In the genomic region with DNA sequence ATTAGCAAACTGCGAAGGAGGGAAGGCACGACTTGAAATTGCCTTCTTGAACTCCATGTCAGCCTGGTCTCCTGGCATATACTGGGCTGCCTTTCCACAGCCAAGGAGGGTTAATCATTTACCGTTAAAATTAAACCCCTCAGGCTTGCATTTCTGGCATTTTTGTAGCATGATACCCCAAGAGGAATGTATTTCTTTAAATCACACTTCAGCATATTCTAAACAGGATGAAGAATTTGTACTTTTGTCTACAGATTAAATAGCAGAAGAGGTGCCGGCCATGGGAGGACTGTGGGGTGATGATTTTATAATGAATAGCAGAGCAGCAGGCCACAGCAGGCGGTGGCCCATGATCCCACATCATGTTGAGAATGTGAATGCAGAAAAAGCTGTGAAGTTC, we compare ENCODE assay signal across 11 cellular contexts.
DNase-seq lines count a peak whose midpoint lies in the region; ATAC-seq, FAIRE-seq and TF ChIP-seq lines count a peak whose summit lies in the region.
"Had no signal": no experiment of that assay in that cellular context is flagged by ENCODE, and none has a peak within 500 bp of the region (broad histone marks: within the 10 kb centered on the region; RNA-seq: fewer than 3 reads in every experiment).

No MANE protein-coding gene starts in this region.

- H3K9me3 Mint-ChIP-seq in progenitor cell of endocrine pancreas (ENCODE audit: low read depth), result no peaks in the 10 kb centered on the region
- H3K9me3 Mint-ChIP-seq: immature natural killer cell, neural crest cell had no signal

- 0 out of 2 replicates have a peak, but pooled peaks cover 2% of the 10 kb centered on the region for H3K9me3 ChIP-seq in SJSA1 (replicated peaks)
- no peaks in the 10 kb centered on the region for H3K9me3 ChIP-seq in fibroblast of lung (ENCODE audit: control insufficient read depth, insufficient read depth, low read depth, low read length)

- no peaks in the 10 kb centered on the region for H3K27me3 ChIP-seq in SJSA1 (replicated peaks)
- H3K27me3 ChIP-seq in fibroblast of lung (ENCODE audit: control insufficient read depth, insufficient read depth, low read length), result no peaks in the 10 kb centered on the region

- peaks cover 32% of the 10 kb centered on the region for H3K4me1 Mint-ChIP-seq in progenitor cell of endocrine pancreas (ENCODE audit: low read depth)
- H3K4me1 Mint-ChIP-seq: immature natural killer cell had no signal

- H3K27me3 Mint-ChIP-seq in progenitor cell of endocrine pancreas, result no peaks in the 10 kb centered on the region

- no peaks in the 10 kb centered on the region for H4K20me1 ChIP-seq in fibroblast of lung (ENCODE audit: control insufficient read depth, extremely low read depth, insufficient read depth, low read length)

- no peak overlapping the region for H3K4me3 ChIP-seq in SJSA1
- no peak overlapping the region for H3K4me3 ChIP-seq in fibroblast of lung (replicated peaks in 1 of 4; ENCODE audit: control extremely low read depth in 1 of 4, insufficient read depth in 1 of 4, low read depth in 3 of 4, low read length in 4 of 4)

- peaks cover 10% of the 10 kb centered on the region for H3K36me3 Mint-ChIP-seq in progenitor cell of endocrine pancreas (ENCODE audit: insufficient read depth)
- H3K36me3 Mint-ChIP-seq: immature natural killer cell had no signal

- peak; percentile 96 for DNase-seq in EL
- DNase-seq in SJSA1 (ENCODE audit: low read depth in 1 of 2, low spot score in 2 of 2), result peak; percentile 79 to 95
- DNase-seq in fibroblast of lung (ENCODE audit: low read depth in 2 of 2), result peak; percentile 28 to 84
- no peak for DNase-seq in progenitor cell of endocrine pancreas (ENCODE audit: low spot score, unreplicated experiment)
- no peak for DNase-seq in GM19239 (ENCODE audit: insufficient read length, low spot score)
- no peak for DNase-seq in GF-D8 (lab: John Stamatoyannopoulos, UW)
- DNase-seq: immature natural killer cell had no signal

- H3K4me1 ChIP-seq in SJSA1 (replicated peaks) (peaks cover 61% of the 10 kb centered on the region), fibroblast of lung (ENCODE audit: control insufficient read depth, extremely low read depth, insufficient read depth, low read length) (peaks cover 28% of the 10 kb centered on the region)

- no peak for FAIRE-seq in GM19239 (lab: Jason Lieb, UNC)

- ATAC-seq in HG02973 (IDR thresholded peaks at IDR 0.05; ENCODE audit: unreplicated experiment) (no peak), HG02623 (IDR thresholded peaks at IDR 0.05; ENCODE audit: unreplicated experiment) (no peak)

- H3K79me2 ChIP-seq in fibroblast of lung (ENCODE audit: control insufficient read depth, insufficient read depth, low read length), result no peaks in the 10 kb centered on the region

- no peak overlapping the region for H3K4me2 ChIP-seq in fibroblast of lung (ENCODE audit: extremely low read depth, insufficient read depth, low read length)

- H3K27ac Mint-ChIP-seq in progenitor cell of endocrine pancreas, result peak overlapping the region; percentile 80
- H3K27ac Mint-ChIP-seq: immature natural killer cell had no signal

- no peak overlapping the region for H3K4me3 Mint-ChIP-seq in progenitor cell of endocrine pancreas (ENCODE audit: low read depth)
- H3K4me3 Mint-ChIP-seq: immature natural killer cell, neural crest cell had no signal

- H3K36me3 ChIP-seq in SJSA1, result no peaks in the 10 kb centered on the region
- no peaks in the 10 kb centered on the region for H3K36me3 ChIP-seq in fibroblast of lung (ENCODE audit: control insufficient read depth, insufficient read depth, low read length)

- H3K9ac ChIP-seq in fibroblast of lung (ENCODE audit: insufficient read depth, low read length), result no peak overlapping the region

- H2AFZ ChIP-seq in fibroblast of lung (ENCODE audit: low read length), result no peak overlapping the region

- TF ChIP-seq CTCF in fibroblast of lung (conservative IDR thresholded peaks at IDR 0.05 in 1 of 2, IDR thresholded peaks at IDR 0.05 in 1 of 2; ENCODE audit: low read depth in 1 of 2, low read length in 2 of 2) (no peak), progenitor cell of endocrine pancreas (IDR thresholded peaks at IDR 0.05; ENCODE audit: unreplicated experiment) (no peak)

- H3K27ac ChIP-seq in SJSA1 (peak overlapping the region; percentile 98), fibroblast of lung (ENCODE audit: insufficient read depth, low read length) (peak overlapping the region; percentile 88)
- H3K27ac ChIP-seq: epithelial cell of prostate had no signal

Comparison
In these comparisons a context has a peak if more than half of its experiments do, and no peak if none do; other contexts are left out.
1. DNase-seq: peak in EL (single experiment), SJSA1 (2 of 2) and fibroblast of lung (2 of 2); none in progenitor cell of endocrine pancreas (single experiment), GM19239 (single experiment) and GF-D8 (single experiment).